ENCODE assay signal across 15 cellular contexts in the genomic region with DNA sequence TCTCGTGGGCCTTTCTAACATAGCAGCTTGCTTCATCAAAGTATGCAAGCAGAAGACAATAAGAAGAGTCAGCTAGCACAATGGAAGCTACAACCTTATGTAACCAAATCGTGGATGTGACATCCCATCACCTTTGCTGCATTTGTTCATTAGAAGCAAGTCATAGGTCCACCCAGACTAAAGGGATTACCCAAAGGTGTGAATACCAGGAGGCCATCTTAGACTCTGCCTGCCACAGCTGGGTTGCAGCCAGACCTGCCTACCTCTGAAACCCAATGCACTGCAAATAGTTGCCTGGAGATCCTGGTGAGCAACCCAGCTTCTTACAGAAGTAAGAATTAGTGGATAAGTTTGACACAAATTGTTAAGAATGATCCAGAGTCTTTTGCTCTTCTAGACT. TPM values are rescaled to one million over a fixed set of nuclear protein-coding genes. Genes with fewer than 3 reads are reported as not detected.
A peak's percentile ranks its signal among the peaks of the same experiment; 100 is the strongest.
DNase-seq lines count a peak whose midpoint lies in the region; ATAC-seq and TF ChIP-seq lines count a peak whose summit lies in the region.
"Had no signal": no experiment of that assay in that cellular context is flagged by ENCODE, and none has a peak within 500 bp of the region (broad histone marks: within the 10 kb centered on the region; RNA-seq: fewer than 3 reads in every experiment).

No MANE protein-coding gene starts in this region.

- POLR2A ChIA-PET in PC-3 (lab: Charles Lee; ENCODE audit: unreplicated experiment), result no interaction called here

- peaks cover 60% of the 10 kb centered on the region for H3K4me1 ChIP-seq in cardiac muscle cell (ENCODE audit: low read depth)
- H3K4me1 ChIP-seq in right atrium auricular region, result peaks cover 0 to 15% of the 10 kb centered on the region in 2 donors
- peaks cover 0 to 4% of the 10 kb centered on the region in 2 donors for H3K4me1 ChIP-seq in ascending aorta
- H3K4me1 ChIP-seq in gastrocnemius medialis, result peaks cover 39 to 41% of the 10 kb centered on the region in 2 donors
- no peaks in the 10 kb centered on the region for H3K4me1 ChIP-seq in PC-3 (ENCODE audit: insufficient read depth, low read length)
- peaks cover 0 to 2% of the 10 kb centered on the region in 2 donors for H3K4me1 ChIP-seq in aorta (ENCODE audit: control insufficient read depth in 1 of 2, insufficient read depth in 2 of 2, low read length in 2 of 2)
- H3K4me1 ChIP-seq: BLaER1 had no signal

- no peak for ATAC-seq in gastrocnemius medialis
- no peak for ATAC-seq in PC-3
- no peak for ATAC-seq in aorta (ENCODE audit: low FRiP score)

- no peak for TF ChIP-seq CTCF in cardiac muscle cell (IDR thresholded peaks at IDR 0.05; ENCODE audit: low read depth, low read length)
- no peak for TF ChIP-seq CTCF in right atrium auricular region (IDR thresholded peaks at IDR 0.05)
- no peak for TF ChIP-seq CTCF in ascending aorta (IDR thresholded peaks at IDR 0.05)
- no peak for TF ChIP-seq CTCF in endothelial cell (IDR thresholded peaks at IDR 0.05; ENCODE audit: unreplicated experiment)
- TF ChIP-seq CTCF in gastrocnemius medialis (IDR thresholded peaks at IDR 0.05 in 4 of 5, conservative IDR thresholded peaks at IDR 0.05 in 1 of 5), result no peak
- no peak for TF ChIP-seq CTCF in PC-3 (conservative IDR thresholded peaks at IDR 0.05; ENCODE audit: low read depth, low read length)

- BruUV-seq in PC-3 (replicated peaks; lab: Mats Ljungman, UMichigan), result no TSS peak

- H3K36me3 ChIP-seq in cardiac muscle cell (no peaks in the 10 kb centered on the region), right atrium auricular region (peaks cover under 1% of the 10 kb centered on the region), ascending aorta (peaks cover 4 to 10% of the 10 kb centered on the region in 2 donors), gastrocnemius medialis (no peaks in the 10 kb centered on the region), PC-3 (ENCODE audit: low read depth, low read length) (no peaks in the 10 kb centered on the region), aorta (ENCODE audit: control insufficient read depth in 1 of 2, insufficient read depth in 2 of 2, low read length in 1 of 2) (no peaks in the 10 kb centered on the region)

- H3K4me3 ChIP-seq in cardiac muscle cell, result no peak overlapping the region
- no peak overlapping the region for H3K4me3 ChIP-seq in right atrium auricular region
- no peak overlapping the region for H3K4me3 ChIP-seq in ascending aorta
- H3K4me3 ChIP-seq in gastrocnemius medialis, result no peak overlapping the region
- H3K4me3 ChIP-seq in PC-3 (ENCODE audit: low read length), result no peak overlapping the region
- H3K4me3 ChIP-seq in aorta (ENCODE audit: low read length in 2 of 2), result no peak overlapping the region
- H3K4me3 ChIP-seq: BLaER1, GM23248 had no signal

- CTCF ChIA-PET in PC-3 (lab: Charles Lee), result no interaction called here

- no peaks in the 10 kb centered on the region for H3K9me2 ChIP-seq in PC-3 (replicated peaks; ENCODE audit: low read length)

- H4K20me1 ChIP-seq in PC-3 (ENCODE audit: low read length), result no peaks in the 10 kb centered on the region

- H3K4me1 Mint-ChIP-seq in endothelial cell (ENCODE audit: unreplicated experiment), result peaks cover 12% of the 10 kb centered on the region

- H3K9me3 ChIP-seq in cardiac muscle cell (ENCODE audit: low read depth) (no peaks in the 10 kb centered on the region), right atrium auricular region (no peaks in the 10 kb centered on the region), ascending aorta (no peaks in the 10 kb centered on the region), gastrocnemius medialis (no peaks in the 10 kb centered on the region), PC-3 (ENCODE audit: low read length) (no peaks in the 10 kb centered on the region), aorta (ENCODE audit: control insufficient read depth, low read length) (no peaks in the 10 kb centered on the region)
- H3K9me3 ChIP-seq: BLaER1 had no signal

- H3K36me3 Mint-ChIP-seq in endothelial cell (ENCODE audit: low read depth, unreplicated experiment), result no peaks in the 10 kb centered on the region

- no peak overlapping the region for H3K4me3 Mint-ChIP-seq in endothelial cell (ENCODE audit: unreplicated experiment)

- H3K27me3 ChIP-seq in cardiac muscle cell (no peaks in the 10 kb centered on the region), right atrium auricular region (no peaks in the 10 kb centered on the region), ascending aorta (no peaks in the 10 kb centered on the region), gastrocnemius medialis (no peaks in the 10 kb centered on the region), PC-3 (ENCODE audit: low read length) (no peaks in the 10 kb centered on the region), aorta (ENCODE audit: control insufficient read depth in 1 of 2, insufficient read depth in 2 of 2, low read length in 1 of 2) (no peaks in the 10 kb centered on the region)
- H3K27me3 ChIP-seq: BLaER1 had no signal

- H3K4me2 ChIP-seq in PC-3 (ENCODE audit: low read length), result no peak overlapping the region
- H3K4me2 ChIP-seq: BLaER1 had no signal

- intact Hi-C loops in ascending aorta (cut with DNase I) (no loop called here), gastrocnemius medialis (cut with DNase I; ENCODE audit: low total_unique reads) (no loop called here), PC-3 (cut with micrococcal nuclease) (no loop called here), aorta (cut with DNase I) (no loop called here)

- H2AFZ ChIP-seq in PC-3 (ENCODE audit: low read length), result no peak overlapping the region
- H2AFZ ChIP-seq: GM23248 had no signal

- 60 to 78% methylated on average over 2 of the region's 2 CpGs for WGBS in aorta, 2 donors

- no peak overlapping the region for H3K9ac ChIP-seq in PC-3 (ENCODE audit: low read length)
- H3K9ac ChIP-seq: BLaER1, GM23248 had no signal

- no peaks in the 10 kb centered on the region for H3K9me3 Mint-ChIP-seq in endothelial cell (ENCODE audit: unreplicated experiment)

- H3F3A ChIP-seq in PC-3 (ENCODE audit: low read length, unreplicated experiment), result no peaks in the 10 kb centered on the region

- DNase-seq in cardiac muscle cell (ENCODE audit: low read depth in 1 of 2, low spot score in 1 of 2) (no peak), right atrium auricular region (ENCODE audit: low spot score) (no peak), ascending aorta (ENCODE audit: low spot score in 2 of 2) (no peak), endothelial cell (ENCODE audit: low spot score) (no peak), gastrocnemius medialis (no peak), PC-3 (no peak), aorta (no peak), RKO (ENCODE audit: low spot score) (no peak)
- DNase-seq: 8988T, AML-193, DMS53, GF-D8, GM23248, H7 had no signal

- no peaks in the 10 kb centered on the region for H3K27me3 Mint-ChIP-seq in endothelial cell (ENCODE audit: unreplicated experiment)

- TF ChIP-seq POLR2A in gastrocnemius medialis (IDR thresholded peaks at IDR 0.05), result no peak

- H3K27ac ChIP-seq in cardiac muscle cell (peak overlapping the region; percentile 96), right atrium auricular region (no peak overlapping the region), ascending aorta (peak overlapping the region; percentile 55 to 72), gastrocnemius medialis (peak overlapping the region; percentile 72 to 96 (median 78)), PC-3 (ENCODE audit: low read length) (no peak overlapping the region), aorta (ENCODE audit: low read depth in 1 of 2, low read length in 2 of 2) (peak overlapping the region in 1 of 2 donors; percentile 71)
- H3K27ac ChIP-seq: BLaER1 had no signal

- H3K27ac Mint-ChIP-seq in endothelial cell (ENCODE audit: unreplicated experiment), result peak overlapping the region; percentile 75

- in situ Hi-C loops in gastrocnemius medialis (cut with MboI; ENCODE audit: low sequenced_read_pairs in 4 of 4), result loop anchor here in 1 of 4 donors (10.0 kb wide), 1 partner anchor 45 kb away; no protein-coding TSS in a partner anchor

- H3K79me2 ChIP-seq in PC-3 (ENCODE audit: low read length), result no peaks in the 10 kb centered on the region

RNA-seq across cellular contexts. Expression of gene SLC1A4, which starts 10.6 kb away (rescaled TPM):
- total RNA-seq in cardiac muscle cell (31.7 and 46.8 TPM in 2 replicates), right atrium auricular region (1 to 10 TPM; 2.2 to 6.0 TPM), ascending aorta (19.5 TPM), endothelial cell (ENCODE audit: unreplicated experiment) (41.4 TPM), gastrocnemius medialis (10 to 100 TPM in 3 of 4 donors, 1 to 10 TPM in 1; 5.4 to 54.1 (median 14.1) TPM), PC-3 (2014; rRNA removed) (8.2 and 9.1 TPM in 2 replicates), aorta (10 to 100 TPM; 22.5 to 26.4 TPM)
- polyA plus RNA-seq in cardiac muscle cell (34.2 and 37.1 TPM in 2 replicates), aorta (10 to 100 TPM in 1 of 2 donors, 1 to 10 TPM in 1; 6.9 to 13.1 TPM)

RNA-seq across cellular contexts. Expression of gene CEP68, which starts 56.5 kb away (rescaled TPM):
- total RNA-seq in cardiac muscle cell (17.2 and 28.3 TPM in 2 replicates), right atrium auricular region (10 to 100 TPM; 12.5 to 12.7 TPM), ascending aorta (30.8 TPM), endothelial cell (ENCODE audit: unreplicated experiment) (63.3 TPM), gastrocnemius medialis (10 to 100 TPM; 21.4 to 48.0 (median 35.2) TPM), PC-3 (2014; rRNA removed) (3.4 and 7.0 TPM in 2 replicates), aorta (10 to 100 TPM; 16.6 to 31.0 TPM)
- polyA plus RNA-seq in cardiac muscle cell (17.6 and 29.4 TPM in 2 replicates), aorta (1 to 10 TPM; 3.5 to 9.2 TPM)

Comparison
In these comparisons a context has a peak if more than half of its experiments do, and no peak if none do; other contexts are left out.
1. H3K27ac ChIP-seq: peak in cardiac muscle cell (single experiment), ascending aorta (2 of 2) and gastrocnemius medialis (4 of 4); none in right atrium auricular region (0 of 2) and PC-3 (single experiment).